9 cellular contexts compared by ENCODE assay signal in genomic region chr5:132446621-132447020, GRCh38. TPM values are rescaled to one million over a fixed set of nuclear protein-coding genes. Genes with fewer than 3 reads are reported as not detected.
DNase-seq lines count a peak whose midpoint lies in the region; ATAC-seq and TF ChIP-seq lines count a peak whose summit lies in the region.
"Had no signal": no experiment of that assay in that cellular context is flagged by ENCODE, and none has a peak within 500 bp of the region (broad histone marks: within the 10 kb centered on the region; RNA-seq: fewer than 3 reads in every experiment).

No MANE protein-coding gene starts in this region.

- no peak overlapping the region for H3K4me2 ChIP-seq in PC-3 (ENCODE audit: low read length)

- H3K9me3 ChIP-seq in uterus (no peaks in the 10 kb centered on the region), PC-3 (ENCODE audit: low read length) (no peaks in the 10 kb centered on the region)

- no peak overlapping the region for H2AFZ ChIP-seq in PC-3 (ENCODE audit: low read length)

- H3K4me1 ChIP-seq in uterus = peaks cover 7 to 21% of the 10 kb centered on the region in 2 donors
- peaks cover 26% of the 10 kb centered on the region for H3K4me1 ChIP-seq in PC-3 (ENCODE audit: insufficient read depth, low read length)

- peak overlapping the region; percentile 64 to 82 for H3K27ac ChIP-seq in uterus
- H3K27ac ChIP-seq in PC-3 (ENCODE audit: low read length) = no peak overlapping the region

- no peaks in the 10 kb centered on the region for H3K79me2 ChIP-seq in PC-3 (ENCODE audit: low read length)

- TF ChIP-seq CTCF in uterus (IDR thresholded peaks at IDR 0.05) (no peak), PC-3 (conservative IDR thresholded peaks at IDR 0.05; ENCODE audit: low read depth, low read length) (no peak)

- H3K36me3 ChIP-seq in uterus (no peaks in the 10 kb centered on the region), PC-3 (ENCODE audit: low read depth, low read length) (no peaks in the 10 kb centered on the region)

- no peak for TF ChIP-seq POLR2A in uterus (IDR thresholded peaks at IDR 0.05)

- intact Hi-C loops in uterus (cut with DNase I; ENCODE audit: low total_unique reads) (no loop called here), PC-3 (cut with micrococcal nuclease) (no loop called here)

- no peaks in the 10 kb centered on the region for H3K9me2 ChIP-seq in PC-3 (replicated peaks; ENCODE audit: low read length)

- POLR2A ChIA-PET in activated naive CD8-positive, alpha-beta T cell treated with anti-CD3 and anti-CD28 coated beads, Interleukin-2, amount 10 ng/mL, durations not matched to agents 7 days and 5 days (lab: Charles Lee) = interaction anchor here (1.0 to 1.9 kb wide), 7 partner anchors 8 to 44 kb away, joined by 3 to 11 read pairs (median 8); partner anchors contain the start of gene IRF1
- POLR2A ChIA-PET in PC-3 (lab: Charles Lee; ENCODE audit: unreplicated experiment) = no interaction called here

- no peak overlapping the region for H3K4me3 Mint-ChIP-seq in activated naive CD8-positive, alpha-beta T cell treated with anti-CD3 and anti-CD28 coated beads, Interleukin-2, amount 10 ng/mL, durations not matched to agents 7 days and 5 days
- no peak overlapping the region for H3K4me3 Mint-ChIP-seq in activated naive CD8-positive, alpha-beta T cell treated with anti-CD3 and anti-CD28 coated beads for 36 hours

- no peak for ATAC-seq in activated naive CD8-positive, alpha-beta T cell treated with anti-CD3 and anti-CD28 coated beads, Interleukin-2, amount 10 ng/mL, durations not matched to agents 7 days and 5 days (ENCODE audit: low read depth)
- ATAC-seq in PC-3 = no peak
- no peak for ATAC-seq in GM18873 (IDR thresholded peaks at IDR 0.05; ENCODE audit: low FRiP score, unreplicated experiment)

- no peaks in the 10 kb centered on the region for H3K27me3 Mint-ChIP-seq in activated naive CD8-positive, alpha-beta T cell treated with anti-CD3 and anti-CD28 coated beads, Interleukin-2, amount 10 ng/mL, durations not matched to agents 7 days and 5 days
- no peaks in the 10 kb centered on the region for H3K27me3 Mint-ChIP-seq in activated naive CD8-positive, alpha-beta T cell treated with anti-CD3 and anti-CD28 coated beads for 36 hours

- H3K9me3 Mint-ChIP-seq in activated naive CD8-positive, alpha-beta T cell treated with anti-CD3 and anti-CD28 coated beads, Interleukin-2, amount 10 ng/mL, durations not matched to agents 7 days and 5 days = peaks cover 2% of the 10 kb centered on the region
- no peaks in the 10 kb centered on the region for H3K9me3 Mint-ChIP-seq in activated naive CD8-positive, alpha-beta T cell treated with anti-CD3 and anti-CD28 coated beads for 36 hours

- CTCF ChIA-PET in PC-3 (lab: Charles Lee) = no interaction called here

- H3K27ac Mint-ChIP-seq in activated naive CD8-positive, alpha-beta T cell treated with anti-CD3 and anti-CD28 coated beads, Interleukin-2, amount 10 ng/mL, durations not matched to agents 7 days and 5 days = peak overlapping the region; percentile 52
- H3K27ac Mint-ChIP-seq in activated naive CD8-positive, alpha-beta T cell treated with anti-CD3 and anti-CD28 coated beads for 36 hours = no peak overlapping the region

- no peak overlapping the region for H3K9ac ChIP-seq in PC-3 (ENCODE audit: low read length)

- H3K4me3 ChIP-seq in uterus (no peak overlapping the region), PC-3 (ENCODE audit: low read length) (no peak overlapping the region)

- H4K20me1 ChIP-seq in PC-3 (ENCODE audit: low read length) = no peaks in the 10 kb centered on the region

- BruUV-seq in PC-3 (replicated peaks; lab: Mats Ljungman, UMichigan) = no TSS peak

- no peaks in the 10 kb centered on the region for H3K27me3 ChIP-seq in uterus
- H3K27me3 ChIP-seq in PC-3 (ENCODE audit: low read length) = no peaks in the 10 kb centered on the region

- H3K36me3 Mint-ChIP-seq in activated naive CD8-positive, alpha-beta T cell treated with anti-CD3 and anti-CD28 coated beads, Interleukin-2, amount 10 ng/mL, durations not matched to agents 7 days and 5 days = peaks cover 64% of the 10 kb centered on the region
- H3K36me3 Mint-ChIP-seq in activated naive CD8-positive, alpha-beta T cell treated with anti-CD3 and anti-CD28 coated beads for 36 hours = peaks cover 42% of the 10 kb centered on the region

- DNase-seq in activated naive CD8-positive, alpha-beta T cell treated with anti-CD3 and anti-CD28 coated beads, Interleukin-2, amount 10 ng/mL, durations not matched to agents 7 days and 5 days = no peak
- DNase-seq in activated naive CD8-positive, alpha-beta T cell treated with anti-CD3 and anti-CD28 coated beads for 36 hours = no peak
- DNase-seq in dedifferentiated amniotic fluid mesenchymal stem cell (ENCODE audit: extremely low spot score) = peak; percentile 63
- peak; percentile 62 for DNase-seq in midbrain (lab: John Stamatoyannopoulos, UW)
- peak; percentile 82 to 83 for DNase-seq in uterus
- no peak for DNase-seq in PC-3
- no peak for DNase-seq in DMS79 treated with DMSO at 0.1 percent for 48 hours (lab: John Stamatoyannopoulos, UW)
- DNase-seq: activated T-cell treated with anti-CD3 and anti-CD28 coated beads, Interleukin-2, amount 50 U/mL, for 1 hour had no signal

- H3K4me1 Mint-ChIP-seq in activated naive CD8-positive, alpha-beta T cell treated with anti-CD3 and anti-CD28 coated beads, Interleukin-2, amount 10 ng/mL, durations not matched to agents 7 days and 5 days = peaks cover 47% of the 10 kb centered on the region
- peaks cover 44% of the 10 kb centered on the region for H3K4me1 Mint-ChIP-seq in activated naive CD8-positive, alpha-beta T cell treated with anti-CD3 and anti-CD28 coated beads for 36 hours

- H3F3A ChIP-seq in PC-3 (ENCODE audit: low read length, unreplicated experiment) = no peaks in the 10 kb centered on the region

RNA-seq across cellular contexts. Expression of gene IRF1, which starts 44.0 kb away (rescaled TPM):
- 100 to 1,000 TPM; 228 to 238 TPM for total RNA-seq in activated naive CD8-positive, alpha-beta T cell treated with anti-CD3 and anti-CD28 coated beads, Interleukin-2, amount 10 ng/mL, durations not matched to agents 7 days and 5 days
- total RNA-seq in activated naive CD8-positive, alpha-beta T cell treated with anti-CD3 and anti-CD28 coated beads for 36 hours = 100 to 1,000 TPM; 228 to 232 TPM
- total RNA-seq in uterus (100 to 1,000 TPM in 1 of 4 donors, 10 to 100 TPM in 2, 1 to 10 TPM in 1; 3.8 to 110 (median 25.7) TPM), PC-3 (2014; rRNA removed) (21.1 and 23.1 TPM in 2 replicates)

Comparison
In these comparisons a context has a peak if more than half of its experiments do, and no peak if none do; other contexts are left out.
1. DNase-seq: peak in dedifferentiated amniotic fluid mesenchymal stem cell (single experiment), midbrain (single experiment) and uterus (2 of 2); none in activated naive CD8-positive, alpha-beta T cell treated with anti-CD3 and anti-CD28 coated beads, Interleukin-2, amount 10 ng/mL, durations not matched to agents 7 days and 5 days (single experiment), activated naive CD8-positive, alpha-beta T cell treated with anti-CD3 and anti-CD28 coated beads for 36 hours (single experiment), PC-3 (single experiment) and DMS79 treated with DMSO at 0.1 percent for 48 hours (single experiment).